ENCODE assay signal across 1 cellular context in the genomic region with DNA sequence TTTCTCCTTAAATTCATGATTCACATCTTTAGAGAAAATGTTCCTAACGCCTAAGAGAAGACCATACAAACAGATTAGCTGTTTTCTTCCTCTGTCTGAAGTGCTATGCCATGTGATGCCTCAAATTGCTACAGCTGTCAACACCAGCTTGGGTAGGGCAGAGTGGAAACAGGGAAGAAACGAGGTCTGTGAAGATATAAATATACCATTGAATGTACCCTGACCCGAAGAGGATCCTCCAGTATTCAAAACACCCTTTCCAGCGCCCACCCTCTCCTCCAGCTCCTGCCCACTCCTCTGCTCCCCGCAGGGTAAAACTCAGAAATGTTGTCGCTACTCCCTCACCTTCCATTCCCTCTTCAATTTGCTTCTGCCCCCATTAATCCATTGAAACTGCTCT.
TF ChIP-seq lines count a peak whose summit lies in the region.

No MANE protein-coding gene starts in this region.

TF ChIP-seq in GM23338, 12 proteins besides CTCF, POLR2A, EP300 and RAD21 (continued from another document):
- TF ChIP-seq, protein P1, sequence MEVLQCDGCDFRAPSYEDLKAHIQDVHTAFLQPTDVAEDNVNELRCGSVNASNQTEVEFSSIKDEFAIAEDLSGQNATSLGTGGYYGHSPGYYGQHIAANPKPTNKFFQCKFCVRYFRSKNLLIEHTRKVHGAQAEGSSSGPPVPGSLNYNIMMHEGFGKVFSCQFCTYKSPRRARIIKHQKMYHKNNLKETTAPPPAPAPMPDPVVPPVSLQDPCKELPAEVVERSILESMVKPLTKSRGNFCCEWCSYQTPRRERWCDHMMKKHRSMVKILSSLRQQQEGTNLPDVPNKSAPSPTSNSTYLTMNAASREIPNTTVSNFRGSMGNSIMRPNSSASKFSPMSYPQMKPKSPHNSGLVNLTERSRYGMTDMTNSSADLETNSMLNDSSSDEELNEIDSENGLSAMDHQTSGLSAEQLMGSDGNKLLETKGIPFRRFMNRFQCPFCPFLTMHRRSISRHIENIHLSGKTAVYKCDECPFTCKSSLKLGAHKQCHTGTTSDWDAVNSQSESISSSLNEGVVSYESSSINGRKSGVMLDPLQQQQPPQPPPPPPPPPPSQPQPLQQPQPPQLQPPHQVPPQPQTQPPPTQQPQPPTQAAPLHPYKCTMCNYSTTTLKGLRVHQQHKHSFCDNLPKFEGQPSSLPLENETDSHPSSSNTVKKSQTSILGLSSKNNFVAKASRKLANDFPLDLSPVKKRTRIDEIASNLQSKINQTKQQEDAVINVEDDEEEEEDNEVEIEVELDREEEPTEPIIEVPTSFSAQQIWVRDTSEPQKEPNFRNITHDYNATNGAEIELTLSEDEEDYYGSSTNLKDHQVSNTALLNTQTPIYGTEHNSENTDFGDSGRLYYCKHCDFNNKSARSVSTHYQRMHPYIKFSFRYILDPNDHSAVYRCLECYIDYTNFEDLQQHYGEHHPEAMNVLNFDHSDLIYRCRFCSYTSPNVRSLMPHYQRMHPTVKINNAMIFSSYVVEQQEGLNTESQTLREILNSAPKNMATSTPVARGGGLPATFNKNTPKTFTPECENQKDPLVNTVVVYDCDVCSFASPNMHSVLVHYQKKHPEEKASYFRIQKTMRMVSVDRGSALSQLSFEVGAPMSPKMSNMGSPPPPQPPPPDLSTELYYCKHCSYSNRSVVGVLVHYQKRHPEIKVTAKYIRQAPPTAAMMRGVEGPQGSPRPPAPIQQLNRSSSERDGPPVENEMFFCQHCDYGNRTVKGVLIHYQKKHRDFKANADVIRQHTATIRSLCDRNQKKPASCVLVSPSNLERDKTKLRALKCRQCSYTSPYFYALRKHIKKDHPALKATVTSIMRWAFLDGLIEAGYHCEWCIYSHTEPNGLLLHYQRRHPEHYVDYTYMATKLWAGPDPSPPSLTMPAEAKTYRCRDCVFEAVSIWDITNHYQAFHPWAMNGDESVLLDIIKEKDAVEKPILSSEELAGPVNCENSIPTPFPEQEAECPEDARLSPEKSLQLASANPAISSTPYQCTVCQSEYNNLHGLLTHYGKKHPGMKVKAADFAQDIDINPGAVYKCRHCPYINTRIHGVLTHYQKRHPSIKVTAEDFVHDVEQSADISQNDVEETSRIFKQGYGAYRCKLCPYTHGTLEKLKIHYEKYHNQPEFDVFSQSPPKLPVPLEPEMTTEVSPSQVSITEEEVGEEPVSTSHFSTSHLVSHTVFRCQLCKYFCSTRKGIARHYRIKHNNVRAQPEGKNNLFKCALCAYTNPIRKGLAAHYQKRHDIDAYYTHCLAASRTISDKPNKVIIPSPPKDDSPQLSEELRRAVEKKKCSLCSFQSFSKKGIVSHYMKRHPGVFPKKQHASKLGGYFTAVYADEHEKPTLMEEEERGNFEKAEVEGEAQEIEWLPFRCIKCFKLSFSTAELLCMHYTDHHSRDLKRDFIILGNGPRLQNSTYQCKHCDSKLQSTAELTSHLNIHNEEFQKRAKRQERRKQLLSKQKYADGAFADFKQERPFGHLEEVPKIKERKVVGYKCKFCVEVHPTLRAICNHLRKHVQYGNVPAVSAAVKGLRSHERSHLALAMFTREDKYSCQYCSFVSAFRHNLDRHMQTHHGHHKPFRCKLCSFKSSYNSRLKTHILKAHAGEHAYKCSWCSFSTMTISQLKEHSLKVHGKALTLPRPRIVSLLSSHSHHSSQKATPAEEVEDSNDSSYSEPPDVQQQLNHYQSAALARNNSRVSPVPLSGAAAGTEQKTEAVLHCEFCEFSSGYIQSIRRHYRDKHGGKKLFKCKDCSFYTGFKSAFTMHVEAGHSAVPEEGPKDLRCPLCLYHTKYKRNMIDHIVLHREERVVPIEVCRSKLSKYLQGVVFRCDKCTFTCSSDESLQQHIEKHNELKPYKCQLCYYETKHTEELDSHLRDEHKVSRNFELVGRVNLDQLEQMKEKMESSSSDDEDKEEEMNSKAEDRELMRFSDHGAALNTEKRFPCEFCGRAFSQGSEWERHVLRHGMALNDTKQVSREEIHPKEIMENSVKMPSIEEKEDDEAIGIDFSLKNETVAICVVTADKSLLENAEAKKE (CRISPR knock-in tag; IDR thresholded peaks at IDR 0.05) = no peak
- TF ChIP-seq EZH2 (IDR thresholded peaks at IDR 0.05; ENCODE audit: low read depth, unreplicated experiment) = no peak
- TF ChIP-seq STAT1 (IDR thresholded peaks at IDR 0.05; ENCODE audit: unreplicated experiment) = no peak
- no peak for TF ChIP-seq NANOG (IDR thresholded peaks at IDR 0.05; ENCODE audit: borderline replicate concordance)
- TF ChIP-seq CREB1 (CRISPR knock-in tag; IDR thresholded peaks at IDR 0.05; ENCODE audit: low read depth) = no peak
- TF ChIP-seq, protein P2, sequence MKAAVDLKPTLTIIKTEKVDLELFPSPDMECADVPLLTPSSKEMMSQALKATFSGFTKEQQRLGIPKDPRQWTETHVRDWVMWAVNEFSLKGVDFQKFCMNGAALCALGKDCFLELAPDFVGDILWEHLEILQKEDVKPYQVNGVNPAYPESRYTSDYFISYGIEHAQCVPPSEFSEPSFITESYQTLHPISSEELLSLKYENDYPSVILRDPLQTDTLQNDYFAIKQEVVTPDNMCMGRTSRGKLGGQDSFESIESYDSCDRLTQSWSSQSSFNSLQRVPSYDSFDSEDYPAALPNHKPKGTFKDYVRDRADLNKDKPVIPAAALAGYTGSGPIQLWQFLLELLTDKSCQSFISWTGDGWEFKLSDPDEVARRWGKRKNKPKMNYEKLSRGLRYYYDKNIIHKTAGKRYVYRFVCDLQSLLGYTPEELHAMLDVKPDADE (IDR thresholded peaks at IDR 0.05) = no peak
